In the genomic region with DNA sequence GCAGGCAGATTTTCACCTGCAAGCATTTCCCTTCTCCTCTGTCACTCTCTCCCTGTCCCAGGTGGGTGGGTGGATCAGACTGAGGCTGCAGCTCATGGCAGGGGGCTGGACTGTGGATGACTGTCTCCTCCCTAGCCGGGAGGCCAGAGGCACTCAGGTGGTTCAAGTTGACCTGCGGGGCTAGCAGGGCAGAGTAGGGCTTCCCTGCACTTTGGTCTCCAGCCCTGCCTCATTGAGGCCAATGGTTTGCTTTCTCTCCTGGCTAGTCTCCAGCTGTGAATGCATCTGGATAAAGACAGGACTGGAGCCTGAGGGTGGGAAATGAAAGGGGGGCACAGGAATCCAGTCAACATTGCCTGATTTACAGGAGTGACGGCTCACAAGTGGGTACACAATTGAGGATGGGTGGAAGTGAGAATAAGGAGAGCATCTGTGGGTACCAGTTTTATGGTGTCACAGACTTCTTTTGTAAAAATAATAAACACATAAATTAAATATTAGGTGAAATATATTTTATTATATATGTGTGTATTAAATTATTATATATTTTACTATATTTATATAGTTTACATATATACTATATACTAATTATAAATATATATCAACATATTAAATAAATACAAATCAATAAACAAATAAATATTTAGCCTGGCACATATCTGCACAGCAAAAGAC, we compare ENCODE assay signal across 1 cellular context.
A peak's percentile ranks its signal among the peaks of the same experiment; 100 is the strongest.
TF ChIP-seq lines count a peak whose summit lies in the region.

No MANE protein-coding gene starts in this region.

TF ChIP-seq in HepG2, 621 proteins besides CTCF, POLR2A, EP300 and RAD21 (continued from another document and continues in another):
- no peak for TF ChIP-seq HOXD1 (CRISPR knock-in tag; IDR thresholded peaks at IDR 0.05)
- no peak for TF ChIP-seq ZNF775 (CRISPR knock-in tag; IDR thresholded peaks at IDR 0.05; ENCODE audit: borderline replicate concordance)
- TF ChIP-seq NAIF1 (CRISPR knock-in tag; IDR thresholded peaks at IDR 0.05; ENCODE audit: borderline replicate concordance) = no peak
- no peak for TF ChIP-seq ZNF235 (CRISPR knock-in tag; IDR thresholded peaks at IDR 0.05; ENCODE audit: borderline replicate concordance)
- no peak for TF ChIP-seq ZNF878 (CRISPR knock-in tag; IDR thresholded peaks at IDR 0.05)
- no peak for TF ChIP-seq HNRNPH1 (optimal IDR thresholded peaks at IDR 0.05; ENCODE audit: low read depth, low read length)
- no peak for TF ChIP-seq ZFP82 (CRISPR knock-in tag; IDR thresholded peaks at IDR 0.05; ENCODE audit: borderline replicate concordance)
- 0 out of 2 replicates have a peak, but pooled peaks have one; percentile 41 for TF ChIP-seq ZNF343 (CRISPR knock-in tag; IDR thresholded peaks at IDR 0.05)
- no peak for TF ChIP-seq ZNF468 (CRISPR knock-in tag; IDR thresholded peaks at IDR 0.05)
- TF ChIP-seq ZNF616 (CRISPR knock-in tag; IDR thresholded peaks at IDR 0.05; ENCODE audit: low read depth) = no peak
- TF ChIP-seq ZNF644 (CRISPR knock-in tag; IDR thresholded peaks at IDR 0.05; ENCODE audit: low read depth) = peak; percentile 95
- TF ChIP-seq PAXIP1 (CRISPR knock-in tag; conservative IDR thresholded peaks at IDR 0.05) = peak; percentile 86
- no peak; the same call in 1 of the 2 replicates for TF ChIP-seq ZNF782 (CRISPR knock-in tag; IDR thresholded peaks at IDR 0.05; ENCODE audit: borderline replicate concordance)
- no peak for TF ChIP-seq MEIS1 (CRISPR knock-in tag; IDR thresholded peaks at IDR 0.05; ENCODE audit: borderline replicate concordance)
- peak; percentile 74; the same call in 1 of the 2 replicates for TF ChIP-seq RXRA (CRISPR knock-in tag; IDR thresholded peaks at IDR 0.05)
- no peak for TF ChIP-seq ZNF781 (CRISPR knock-in tag; IDR thresholded peaks at IDR 0.05; ENCODE audit: borderline replicate concordance, not compliant biosample characterization)
- TF ChIP-seq, protein P1, sequence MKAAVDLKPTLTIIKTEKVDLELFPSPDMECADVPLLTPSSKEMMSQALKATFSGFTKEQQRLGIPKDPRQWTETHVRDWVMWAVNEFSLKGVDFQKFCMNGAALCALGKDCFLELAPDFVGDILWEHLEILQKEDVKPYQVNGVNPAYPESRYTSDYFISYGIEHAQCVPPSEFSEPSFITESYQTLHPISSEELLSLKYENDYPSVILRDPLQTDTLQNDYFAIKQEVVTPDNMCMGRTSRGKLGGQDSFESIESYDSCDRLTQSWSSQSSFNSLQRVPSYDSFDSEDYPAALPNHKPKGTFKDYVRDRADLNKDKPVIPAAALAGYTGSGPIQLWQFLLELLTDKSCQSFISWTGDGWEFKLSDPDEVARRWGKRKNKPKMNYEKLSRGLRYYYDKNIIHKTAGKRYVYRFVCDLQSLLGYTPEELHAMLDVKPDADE (CRISPR knock-in tag; IDR thresholded peaks at IDR 0.05) = no peak
- no peak for TF ChIP-seq PAWR (CRISPR knock-in tag; IDR thresholded peaks at IDR 0.05; ENCODE audit: borderline replicate concordance)
- no peak for TF ChIP-seq ZBTB1 (CRISPR knock-in tag; IDR thresholded peaks at IDR 0.05; ENCODE audit: borderline replicate concordance)
- no peak for TF ChIP-seq HHEX (CRISPR knock-in tag; IDR thresholded peaks at IDR 0.05)
- no peak for TF ChIP-seq MED8 (CRISPR knock-in tag; IDR thresholded peaks at IDR 0.05; ENCODE audit: insufficient replicate concordance)
- TF ChIP-seq NFYC (CRISPR knock-in tag; IDR thresholded peaks at IDR 0.05) = no peak; the same call in 1 of the 2 replicates
- TF ChIP-seq MXI1 (IDR thresholded peaks at IDR 0.05; ENCODE audit: borderline replicate concordance, low read depth, low read length) = no peak
- TF ChIP-seq, protein P2, sequence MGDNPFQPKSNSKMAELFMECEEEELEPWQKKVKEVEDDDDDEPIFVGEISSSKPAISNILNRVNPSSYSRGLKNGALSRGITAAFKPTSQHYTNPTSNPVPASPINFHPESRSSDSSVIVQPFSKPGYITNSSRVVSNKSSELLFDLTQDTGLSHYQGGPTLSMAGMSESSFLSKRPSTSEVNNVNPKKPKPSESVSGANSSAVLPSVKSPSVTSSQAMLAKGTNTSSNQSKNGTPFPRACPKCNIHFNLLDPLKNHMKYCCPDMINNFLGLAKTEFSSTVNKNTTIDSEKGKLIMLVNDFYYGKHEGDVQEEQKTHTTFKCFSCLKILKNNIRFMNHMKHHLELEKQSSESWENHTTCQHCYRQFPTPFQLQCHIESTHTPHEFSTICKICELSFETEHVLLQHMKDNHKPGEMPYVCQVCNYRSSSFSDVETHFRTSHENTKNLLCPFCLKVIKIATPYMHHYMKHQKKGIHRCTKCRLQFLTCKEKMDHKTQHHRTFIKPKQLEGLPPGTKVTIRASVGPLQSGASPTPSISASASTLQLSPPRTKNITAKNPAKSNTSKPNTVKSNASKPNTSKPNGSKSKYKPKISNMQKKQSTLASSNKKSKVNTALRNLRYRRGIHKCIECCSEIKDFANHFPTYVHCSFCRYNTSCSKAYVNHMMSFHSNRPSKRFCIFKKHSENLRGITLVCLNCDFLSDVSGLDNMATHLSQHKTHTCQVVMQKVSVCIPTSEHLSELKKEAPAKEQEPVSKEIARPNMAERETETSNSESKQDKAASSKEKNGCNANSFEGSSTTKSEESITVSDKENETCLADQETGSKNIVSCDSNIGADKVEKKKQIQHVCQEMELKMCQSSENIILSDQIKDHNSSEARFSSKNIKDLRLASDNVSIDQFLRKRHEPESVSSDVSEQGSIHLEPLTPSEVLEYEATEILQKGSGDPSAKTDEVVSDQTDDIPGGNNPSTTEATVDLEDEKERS (CRISPR knock-in tag; IDR thresholded peaks at IDR 0.05) = no peak
- TF ChIP-seq, protein P3, sequence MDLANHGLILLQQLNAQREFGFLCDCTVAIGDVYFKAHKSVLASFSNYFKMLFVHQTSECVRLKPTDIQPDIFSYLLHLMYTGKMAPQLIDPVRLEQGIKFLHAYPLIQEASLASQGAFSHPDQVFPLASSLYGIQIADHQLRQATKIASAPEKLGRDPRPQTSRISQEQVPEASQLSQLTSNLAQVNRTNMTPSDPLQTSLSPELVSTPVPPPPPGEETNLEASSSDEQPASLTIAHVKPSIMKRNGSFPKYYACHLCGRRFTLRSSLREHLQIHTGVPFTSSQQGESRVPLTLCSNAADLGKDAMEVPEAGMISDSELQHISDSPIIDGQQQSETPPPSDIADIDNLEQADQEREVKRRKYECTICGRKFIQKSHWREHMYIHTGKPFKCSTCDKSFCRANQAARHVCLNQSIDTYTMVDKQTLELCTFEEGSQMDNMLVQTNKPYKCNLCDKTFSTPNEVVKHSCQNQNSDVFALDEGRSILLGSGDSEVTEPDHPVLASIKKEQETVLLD (CRISPR knock-in tag; IDR thresholded peaks at IDR 0.05; ENCODE audit: low read depth) = no peak
- no peak; the same call in 1 of the 2 replicates for TF ChIP-seq TARDBP (CRISPR knock-in tag; IDR thresholded peaks at IDR 0.05)
- no peak for TF ChIP-seq ZNF230 (CRISPR knock-in tag; IDR thresholded peaks at IDR 0.05)
- peak; percentile 45; the same call in 1 of the 2 replicates for TF ChIP-seq ESRRA (CRISPR knock-in tag; IDR thresholded peaks at IDR 0.05; ENCODE audit: low read depth)
- no peak for TF ChIP-seq KAT2B (IDR thresholded peaks at IDR 0.05; ENCODE audit: borderline replicate concordance, low read depth, low read length)
- no peak for TF ChIP-seq GPN1 (CRISPR knock-in tag; IDR thresholded peaks at IDR 0.05; ENCODE audit: borderline replicate concordance)
- no peak for TF ChIP-seq ZNF335 (CRISPR knock-in tag; IDR thresholded peaks at IDR 0.05)
- no peak for TF ChIP-seq ZNF3 (CRISPR knock-in tag; IDR thresholded peaks at IDR 0.05)
- no peak for TF ChIP-seq ZNF33B (CRISPR knock-in tag; IDR thresholded peaks at IDR 0.05)
- no peak for TF ChIP-seq HNRNPLL (IDR thresholded peaks at IDR 0.05; ENCODE audit: low read depth, low read length, poor library complexity, severe bottlenecking)
- no peak for TF ChIP-seq RELA (CRISPR knock-in tag; IDR thresholded peaks at IDR 0.05)
- TF ChIP-seq, protein P4, sequence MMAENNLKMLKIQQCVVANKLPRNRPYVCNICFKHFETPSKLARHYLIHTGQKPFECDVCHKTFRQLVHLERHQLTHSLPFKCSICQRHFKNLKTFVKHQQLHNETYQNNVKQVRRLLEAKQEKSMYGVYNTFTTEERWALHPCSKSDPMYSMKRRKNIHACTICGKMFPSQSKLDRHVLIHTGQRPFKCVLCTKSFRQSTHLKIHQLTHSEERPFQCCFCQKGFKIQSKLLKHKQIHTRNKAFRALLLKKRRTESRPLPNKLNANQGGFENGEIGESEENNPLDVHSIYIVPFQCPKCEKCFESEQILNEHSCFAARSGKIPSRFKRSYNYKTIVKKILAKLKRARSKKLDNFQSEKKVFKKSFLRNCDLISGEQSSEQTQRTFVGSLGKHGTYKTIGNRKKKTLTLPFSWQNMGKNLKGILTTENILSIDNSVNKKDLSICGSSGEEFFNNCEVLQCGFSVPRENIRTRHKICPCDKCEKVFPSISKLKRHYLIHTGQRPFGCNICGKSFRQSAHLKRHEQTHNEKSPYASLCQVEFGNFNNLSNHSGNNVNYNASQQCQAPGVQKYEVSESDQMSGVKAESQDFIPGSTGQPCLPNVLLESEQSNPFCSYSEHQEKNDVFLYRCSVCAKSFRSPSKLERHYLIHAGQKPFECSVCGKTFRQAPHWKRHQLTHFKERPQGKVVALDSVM (CRISPR knock-in tag; IDR thresholded peaks at IDR 0.05) = no peak; the same call in 1 of the 2 replicates
- no peak for TF ChIP-seq PHB2 (IDR thresholded peaks at IDR 0.05; ENCODE audit: partially characterized antibody)
- no peak for TF ChIP-seq ZNF10 (CRISPR knock-in tag; IDR thresholded peaks at IDR 0.05; ENCODE audit: borderline replicate concordance, low read depth)
- peak; percentile 54 to 72; a peak in 2 of 4 replicates for TF ChIP-seq NR2F1 (CRISPR knock-in tag; IDR thresholded peaks at IDR 0.05)
- peak; percentile 50; the same call in 1 of the 2 replicates for TF ChIP-seq MXD4 (CRISPR knock-in tag; IDR thresholded peaks at IDR 0.05)
- peak; percentile 67 for TF ChIP-seq ZNF629 (CRISPR knock-in tag; conservative IDR thresholded peaks at IDR 0.05)
- TF ChIP-seq HINFP (CRISPR knock-in tag; IDR thresholded peaks at IDR 0.05; ENCODE audit: low read depth) = no peak; the same call in 1 of the 2 replicates
- TF ChIP-seq RARA (CRISPR knock-in tag; IDR thresholded peaks at IDR 0.05) = peak; percentile 79
- no peak for TF ChIP-seq HCFC1 (IDR thresholded peaks at IDR 0.05; ENCODE audit: low read depth, low read length)
- TF ChIP-seq, protein P5, sequence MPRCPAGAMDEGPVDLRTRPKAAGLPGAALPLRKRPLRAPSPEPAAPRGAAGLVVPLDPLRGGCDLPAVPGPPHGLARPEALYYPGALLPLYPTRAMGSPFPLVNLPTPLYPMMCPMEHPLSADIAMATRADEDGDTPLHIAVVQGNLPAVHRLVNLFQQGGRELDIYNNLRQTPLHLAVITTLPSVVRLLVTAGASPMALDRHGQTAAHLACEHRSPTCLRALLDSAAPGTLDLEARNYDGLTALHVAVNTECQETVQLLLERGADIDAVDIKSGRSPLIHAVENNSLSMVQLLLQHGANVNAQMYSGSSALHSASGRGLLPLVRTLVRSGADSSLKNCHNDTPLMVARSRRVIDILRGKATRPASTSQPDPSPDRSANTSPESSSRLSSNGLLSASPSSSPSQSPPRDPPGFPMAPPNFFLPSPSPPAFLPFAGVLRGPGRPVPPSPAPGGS (CRISPR knock-in tag; IDR thresholded peaks at IDR 0.05) = no peak
- TF ChIP-seq, protein P6, sequence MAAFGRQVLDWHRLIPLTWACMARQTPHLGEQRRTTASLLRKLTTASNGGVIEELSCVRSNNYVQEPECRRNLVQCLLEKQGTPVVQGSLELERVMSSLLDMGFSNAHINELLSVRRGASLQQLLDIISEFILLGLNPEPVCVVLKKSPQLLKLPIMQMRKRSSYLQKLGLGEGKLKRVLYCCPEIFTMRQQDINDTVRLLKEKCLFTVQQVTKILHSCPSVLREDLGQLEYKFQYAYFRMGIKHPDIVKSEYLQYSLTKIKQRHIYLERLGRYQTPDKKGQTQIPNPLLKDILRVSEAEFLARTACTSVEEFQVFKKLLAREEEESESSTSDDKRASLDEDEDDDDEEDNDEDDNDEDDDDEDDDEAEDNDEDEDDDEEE (CRISPR knock-in tag; IDR thresholded peaks at IDR 0.05) = no peak
- TF ChIP-seq, protein P7, sequence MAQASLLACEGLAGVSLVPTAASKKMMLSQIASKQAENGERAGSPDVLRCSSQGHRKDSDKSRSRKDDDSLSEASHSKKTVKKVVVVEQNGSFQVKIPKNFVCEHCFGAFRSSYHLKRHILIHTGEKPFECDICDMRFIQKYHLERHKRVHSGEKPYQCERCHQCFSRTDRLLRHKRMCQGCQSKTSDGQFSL (CRISPR knock-in tag; IDR thresholded peaks at IDR 0.05) = no peak
- no peak for TF ChIP-seq SRY (CRISPR knock-in tag; IDR thresholded peaks at IDR 0.05)
- TF ChIP-seq SP2 (CRISPR knock-in tag; IDR thresholded peaks at IDR 0.05) = no peak
- no peak for TF ChIP-seq RBFOX2 (IDR thresholded peaks at IDR 0.05; ENCODE audit: low read depth, low read length)
